Comparison of ENCODE assay signal across 8 cellular contexts in the genomic region with DNA sequence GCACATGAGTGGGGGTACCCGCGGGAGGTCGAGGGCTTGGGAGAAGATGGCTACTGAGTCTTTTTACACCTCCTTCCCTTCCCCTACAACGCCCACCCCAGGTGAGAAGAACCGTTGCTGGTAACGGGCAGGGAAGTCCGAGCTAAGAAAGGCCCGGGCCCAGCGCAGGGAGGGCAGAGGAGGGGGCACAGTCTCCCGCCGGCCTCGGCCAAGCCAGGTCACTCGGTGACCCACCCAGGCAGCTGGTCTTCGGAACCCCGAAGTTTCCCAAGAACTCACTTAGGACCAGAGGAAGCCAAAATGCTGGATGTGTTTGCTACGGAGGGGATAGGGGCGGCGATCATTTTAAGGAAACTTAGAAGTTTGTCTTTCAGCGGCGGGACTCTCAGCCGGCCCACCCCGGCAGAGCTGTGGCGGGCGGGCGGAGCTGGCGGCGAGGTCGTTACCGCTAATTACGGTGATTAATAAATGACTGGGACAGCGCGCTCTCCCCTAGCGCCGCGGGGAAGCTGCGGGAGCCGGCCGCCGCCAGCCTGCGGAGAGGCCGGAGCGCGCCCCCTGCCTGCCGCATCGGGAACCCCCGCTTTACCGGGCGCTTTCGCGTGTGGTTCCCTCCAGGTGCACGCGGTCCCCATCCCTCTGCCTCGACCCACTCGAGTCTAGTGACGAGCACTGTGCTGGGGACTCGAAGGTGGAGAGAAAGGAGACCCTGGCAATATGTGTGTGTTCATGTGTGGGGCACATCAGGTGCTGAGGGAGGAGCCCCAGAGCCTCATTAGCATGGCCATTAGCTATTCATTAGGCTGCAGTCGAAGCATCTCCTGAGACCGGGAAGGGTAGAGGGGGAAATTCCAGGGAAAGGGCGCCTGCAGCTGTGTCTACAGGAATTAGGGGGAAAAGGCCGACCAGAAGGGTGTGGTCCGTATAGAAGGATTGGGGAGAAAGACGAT. TPM values are rescaled to one million over a fixed set of nuclear protein-coding genes. Genes with fewer than 3 reads are reported as not detected.
DNase-seq lines count a peak whose midpoint lies in the region; ATAC-seq, FAIRE-seq and TF ChIP-seq lines count a peak whose summit lies in the region.

No MANE protein-coding gene starts in this region.

- H3K36me3 Mint-ChIP-seq in natural killer cell treated with Interleukin-12 subunit alpha and Interleukin-12 subunit beta and Interleukin-15 and Interleukin-18, amount 100 ng/mL, for 72 hours: no peaks in the 10 kb centered on the region

- TF ChIP-seq CTCF in GM13977 (IDR thresholded peaks at IDR 0.05; ENCODE audit: extremely low read depth, insufficient read depth, missing control alignments) (peak; percentile 67), LNCAP (IDR thresholded peaks at IDR 0.05) (peak; percentile 93)

- peaks cover 69 to 70% of the 10 kb centered on the region in 2 donors for H3K27me3 Mint-ChIP-seq in natural killer cell treated with Interleukin-12 subunit alpha and Interleukin-12 subunit beta and Interleukin-15 and Interleukin-18, amount 100 ng/mL, for 72 hours

- in situ Hi-C loops in GM13977 (cut with MboI; ENCODE audit: low pct_unique_long_range_greater_than_20kb, low sequenced_read_pairs, unreplicated experiment): loop anchor here (25.0 kb wide), 1 partner anchor 454 kb away; the partner anchor contains the start of gene OR8B4

- peaks cover 6 to 19% of the 10 kb centered on the region in 2 donors for H3K4me1 Mint-ChIP-seq in natural killer cell treated with Interleukin-12 subunit alpha and Interleukin-12 subunit beta and Interleukin-15 and Interleukin-18, amount 100 ng/mL, for 72 hours (ENCODE audit: low read depth in 2 of 2)

- H3K4me3 Mint-ChIP-seq in natural killer cell treated with Interleukin-12 subunit alpha and Interleukin-12 subunit beta and Interleukin-15 and Interleukin-18, amount 100 ng/mL, for 72 hours: no peak overlapping the region

- H3K27ac Mint-ChIP-seq in natural killer cell treated with Interleukin-12 subunit alpha and Interleukin-12 subunit beta and Interleukin-15 and Interleukin-18, amount 100 ng/mL, for 72 hours: no peak overlapping the region

- no peaks in the 10 kb centered on the region for H3K9me3 Mint-ChIP-seq in natural killer cell treated with Interleukin-12 subunit alpha and Interleukin-12 subunit beta and Interleukin-15 and Interleukin-18, amount 100 ng/mL, for 72 hours

- DNase-seq in GM13977 (ENCODE audit: low spot score): peak; percentile 77
- DNase-seq in activated T-cell treated with anti-CD3 and anti-CD28 coated beads for 1 hour (ENCODE audit: low read depth): peak; percentile 27
- DNase-seq in natural killer cell treated with Interleukin-12 subunit alpha and Interleukin-12 subunit beta and Interleukin-15 and Interleukin-18, amount 100 ng/mL, for 72 hours (ENCODE audit: low spot score): no peak
- peak; percentile 69 for DNase-seq in urothelium cell line (ENCODE audit: low spot score)
- DNase-seq in AML-193 (lab: John Stamatoyannopoulos, UW): no peak

- ATAC-seq in esophagus mucosa: peak; percentile 53
- ATAC-seq in natural killer cell treated with Interleukin-12 subunit alpha and Interleukin-12 subunit beta and Interleukin-15 and Interleukin-18, amount 100 ng/mL, for 72 hours: peak; percentile 34 to 71
- ATAC-seq in HG03095 (IDR thresholded peaks at IDR 0.05; ENCODE audit: unreplicated experiment): no peak

- no peak for FAIRE-seq in urothelium cell line (lab: Jason Lieb, UNC)

RNA-seq across cellular contexts. Expression of gene ROBO3, which starts 0.9 kb away (rescaled TPM):
- 2.6 TPM for total RNA-seq in esophagus mucosa
- total RNA-seq in natural killer cell treated with Interleukin-12 subunit alpha and Interleukin-12 subunit beta and Interleukin-15 and Interleukin-18, amount 100 ng/mL, for 72 hours: 1 to 10 TPM; 5.3 to 7.9 TPM

RNA-seq across cellular contexts. Expression of gene ROBO4, which starts 31.5 kb away (rescaled TPM):
- total RNA-seq in esophagus mucosa: 2.3 TPM
- total RNA-seq in natural killer cell treated with Interleukin-12 subunit alpha and Interleukin-12 subunit beta and Interleukin-15 and Interleukin-18, amount 100 ng/mL, for 72 hours: not detected

RNA-seq across cellular contexts. Expression of gene HEPN1, which starts 52.9 kb away (rescaled TPM):
- total RNA-seq in esophagus mucosa: not detected
- not detected for total RNA-seq in natural killer cell treated with Interleukin-12 subunit alpha and Interleukin-12 subunit beta and Interleukin-15 and Interleukin-18, amount 100 ng/mL, for 72 hours

Comparison
In these comparisons a context has a peak if more than half of its experiments do, and no peak if none do; other contexts are left out.
1. DNase-seq: peak in GM13977 (single experiment), activated T-cell treated with anti-CD3 and anti-CD28 coated beads for 1 hour (single experiment) and urothelium cell line (single experiment); none in natural killer cell treated with Interleukin-12 subunit alpha and Interleukin-12 subunit beta and Interleukin-15 and Interleukin-18, amount 100 ng/mL, for 72 hours (single experiment) and AML-193 (0 of 2).